1 cellular context compared by ENCODE assay signal in genomic region chr5:176837707-176838115, GRCh38.
TF ChIP-seq lines count a peak whose summit lies in the region.

No MANE protein-coding gene starts in this region.

TF ChIP-seq in K562, 482 proteins besides CTCF, POLR2A, EP300 and RAD21 (continued from another document and continues in another):
- TF ChIP-seq ETV6 (IDR thresholded peaks at IDR 0.05; ENCODE audit: borderline replicate concordance in 1 of 2, low read depth in 2 of 2, low read length in 1 of 2) (no peak), ETV6 (CRISPR knock-in tag; IDR thresholded peaks at IDR 0.05; ENCODE audit: borderline replicate concordance) (peak; percentile 98), ZNF696 (CRISPR knock-in tag; conservative IDR thresholded peaks at IDR 0.05) (no peak), ZNF212 (CRISPR knock-in tag; IDR thresholded peaks at IDR 0.05) (no peak), FOS (IDR thresholded peaks at IDR 0.05; ENCODE audit: extremely low read depth, insufficient read length) (no peak), ZFP1 (CRISPR knock-in tag; IDR thresholded peaks at IDR 0.05) (no peak), TFAP4 (CRISPR knock-in tag; IDR thresholded peaks at IDR 0.05; ENCODE audit: borderline replicate concordance) (peak; percentile 97), AFF4 (CRISPR knock-in tag; IDR thresholded peaks at IDR 0.05) (peak; percentile 100), KAT2B (IDR thresholded peaks at IDR 0.05; ENCODE audit: low read depth, low read length) (no peak), THAP12 (CRISPR knock-in tag; IDR thresholded peaks at IDR 0.05) (no peak), HOMEZ (CRISPR knock-in tag; IDR thresholded peaks at IDR 0.05) (peak; percentile 51; the same call in 1 of the 2 replicates), ZBTB43 (CRISPR knock-in tag; IDR thresholded peaks at IDR 0.05) (peak; percentile 98), FOXP4 (CRISPR knock-in tag; IDR thresholded peaks at IDR 0.05; ENCODE audit: borderline replicate concordance) (peak; percentile 99), ZBTB34 (CRISPR knock-in tag; IDR thresholded peaks at IDR 0.05) (0 out of 2 replicates have a peak, but pooled peaks have one; percentile 33), E2F5 (CRISPR knock-in tag; IDR thresholded peaks at IDR 0.05) (peak; percentile 100), CBX2 (IDR thresholded peaks at IDR 0.05; ENCODE audit: insufficient read depth, low read length, poor library complexity, severe bottlenecking) (no peak), TAL1 (IDR thresholded peaks at IDR 0.05) (no peak), FOXJ3 (CRISPR knock-in tag; IDR thresholded peaks at IDR 0.05) (peak; percentile 81), ZNF518B (CRISPR knock-in tag; IDR thresholded peaks at IDR 0.05) (no peak), BCL6 (CRISPR knock-in tag; IDR thresholded peaks at IDR 0.05) (peak; percentile 80; the same call in 1 of the 2 replicates), MTA2 (IDR thresholded peaks at IDR 0.05; ENCODE audit: low read depth) (no peak), SREBF1 (IDR thresholded peaks at IDR 0.05; ENCODE audit: borderline replicate concordance, low read depth, low read length) (peak; percentile 95), NR4A1 (CRISPR knock-in tag; IDR thresholded peaks at IDR 0.05) (0 out of 2 replicates have a peak, but pooled peaks have one; percentile 45), NR4A1 (tag; IDR thresholded peaks at IDR 0.05) (peak; percentile 86), HCFC1 (IDR thresholded peaks at IDR 0.05; ENCODE audit: low read depth, low read length) (peak; percentile 71), ZNF232 (CRISPR knock-in tag; IDR thresholded peaks at IDR 0.05) (peak; percentile 99), MXI1 (IDR thresholded peaks at IDR 0.05; ENCODE audit: low read depth, low read length) (peak; percentile 99), RNF2 (IDR thresholded peaks at IDR 0.05) (no peak), ZNF436 (CRISPR knock-in tag; IDR thresholded peaks at IDR 0.05) (no peak), NR2C2 (CRISPR knock-in tag; IDR thresholded peaks at IDR 0.05) (peak; percentile 95), NR2C2 (tag; IDR thresholded peaks at IDR 0.05) (no peak), MIER1 (IDR thresholded peaks at IDR 0.05; ENCODE audit: low read depth) (peak; percentile 100), SP2 (IDR thresholded peaks at IDR 0.05; ENCODE audit: extremely low read depth, low read depth, low read length, poor library complexity, severe bottlenecking) (no peak)
